Comparison of ENCODE assay signal across 14 cellular contexts in genomic region chr6:137820425-137820824, GRCh38. TPM values are rescaled to one million over a fixed set of nuclear protein-coding genes. Genes with fewer than 3 reads are reported as not detected.
DNase-seq lines count a peak whose midpoint lies in the region; ATAC-seq, FAIRE-seq and TF ChIP-seq lines count a peak whose summit lies in the region.
"Had no signal": no experiment of that assay in that cellular context is flagged by ENCODE, and none has a peak within 500 bp of the region (broad histone marks: within the 10 kb centered on the region; RNA-seq: fewer than 3 reads in every experiment).

No MANE protein-coding gene starts in this region.

- H3K36me3 ChIP-seq in pancreas, result no peaks in the 10 kb centered on the region

- DNase-seq in stimulated activated naive CD8-positive, alpha-beta T cell treated with anti-CD3 and anti-CD28 coated beads, Interleukin-15, Interleukin-2, amounts not matched to agents 100 U/mL and 50 U/mL, for 24 hours, result no peak
- DNase-seq in activated CD8-positive, alpha-beta T cell treated with anti-CD3 and anti-CD28 coated beads, Interleukin-2, amount 10 ng/mL, durations not matched to agents 7 days and 5 days, result no peak
- DNase-seq in fibroblast of pulmonary artery (ENCODE audit: low read depth) (peak; percentile 63), mesenteric fat pad (ENCODE audit: low spot score) (no peak), pancreas (no peak)
- DNase-seq in NK-92 treated with Interleukin-12 subunit alpha and Interleukin-12 subunit beta, amount 100 ng/mL, for 24 hours (lab: John Stamatoyannopoulos, UW), result no peak
- DNase-seq: HFFc6, NCI-H2029 treated with DMSO at 0.1 percent for 48 hours, Right ventricle myocardium superior had no signal

- no peak for FAIRE-seq in pancreas (lab: Jason Lieb, UNC)
- FAIRE-seq: islet of Langerhans had no signal

- no peaks in the 10 kb centered on the region for H3K9me3 ChIP-seq in pancreas

- no peaks in the 10 kb centered on the region for H3K9me3 Mint-ChIP-seq in stimulated activated naive CD8-positive, alpha-beta T cell treated with anti-CD3 and anti-CD28 coated beads, Interleukin-15, Interleukin-2, amounts not matched to agents 100 ng/mL and 50 ng/mL, for 24 hours
- H3K9me3 Mint-ChIP-seq in activated CD8-positive, alpha-beta T cell treated with anti-CD3 and anti-CD28 coated beads, Interleukin-2, amount 10 ng/mL, durations not matched to agents 7 days and 5 days (ENCODE audit: insufficient read depth), result no peaks in the 10 kb centered on the region
- H3K9me3 Mint-ChIP-seq: HFFc6, type B pancreatic cell had no signal

- peaks cover 96% of the 10 kb centered on the region for H3K4me1 Mint-ChIP-seq in stimulated activated naive CD8-positive, alpha-beta T cell treated with anti-CD3 and anti-CD28 coated beads, Interleukin-15, Interleukin-2, amounts not matched to agents 100 ng/mL and 50 ng/mL, for 24 hours (ENCODE audit: low read depth)
- peaks cover 82% of the 10 kb centered on the region for H3K4me1 Mint-ChIP-seq in activated CD8-positive, alpha-beta T cell treated with anti-CD3 and anti-CD28 coated beads, Interleukin-2, amount 10 ng/mL, durations not matched to agents 7 days and 5 days (ENCODE audit: low read depth)

- H3K4me1 ChIP-seq in pancreas, result no peaks in the 10 kb centered on the region

- 72 to 76% methylated on average over 2 of the region's 2 CpGs for WGBS in pancreas, 2 donors

- H3K27ac Mint-ChIP-seq in stimulated activated naive CD8-positive, alpha-beta T cell treated with anti-CD3 and anti-CD28 coated beads, Interleukin-15, Interleukin-2, amounts not matched to agents 100 ng/mL and 50 ng/mL, for 24 hours, result peak overlapping the region; percentile 88
- H3K27ac Mint-ChIP-seq in activated CD8-positive, alpha-beta T cell treated with anti-CD3 and anti-CD28 coated beads, Interleukin-2, amount 10 ng/mL, durations not matched to agents 7 days and 5 days, result peak overlapping the region; percentile 85
- H3K27ac Mint-ChIP-seq: HFFc6, progenitor cell of endocrine pancreas, type B pancreatic cell had no signal

- peaks cover 9% of the 10 kb centered on the region for H3K36me3 Mint-ChIP-seq in stimulated activated naive CD8-positive, alpha-beta T cell treated with anti-CD3 and anti-CD28 coated beads, Interleukin-15, Interleukin-2, amounts not matched to agents 100 ng/mL and 50 ng/mL, for 24 hours (ENCODE audit: low read depth)
- no peaks in the 10 kb centered on the region for H3K36me3 Mint-ChIP-seq in activated CD8-positive, alpha-beta T cell treated with anti-CD3 and anti-CD28 coated beads, Interleukin-2, amount 10 ng/mL, durations not matched to agents 7 days and 5 days (ENCODE audit: low read depth)
- H3K36me3 Mint-ChIP-seq: type B pancreatic cell had no signal

- ATAC-seq in stimulated activated naive CD8-positive, alpha-beta T cell treated with anti-CD3 and anti-CD28 coated beads, Interleukin-15, Interleukin-2, amounts not matched to agents 100 U/mL and 50 U/mL, for 24 hours, result no peak
- no peak for ATAC-seq in activated CD8-positive, alpha-beta T cell treated with anti-CD3 and anti-CD28 coated beads, Interleukin-2, amount 10 ng/mL, durations not matched to agents 7 days and 5 days
- ATAC-seq in HG02840 (IDR thresholded peaks at IDR 0.05; ENCODE audit: low FRiP score, unreplicated experiment) (no peak), pancreas (no peak)

- POLR2A ChIA-PET in activated CD8-positive, alpha-beta T cell treated with anti-CD3 and anti-CD28 coated beads, Interleukin-2, amount 10 ng/mL, durations not matched to agents 7 days and 5 days (lab: Charles Lee), result interaction anchor here (0.6 to 3.2 kb wide), 5 partner anchors 8 to 151 kb away, joined by 3 to 15 read pairs (median 3); partner anchors contain the start of gene TNFAIP3

- H3K4me3 ChIP-seq in fibroblast of pulmonary artery (replicated peaks; ENCODE audit: low read depth, low read length), result no peak overlapping the region
- no peak overlapping the region for H3K4me3 ChIP-seq in pancreas

- H3K27ac ChIP-seq in pancreas, result no peak overlapping the region

- H3K4me3 Mint-ChIP-seq in stimulated activated naive CD8-positive, alpha-beta T cell treated with anti-CD3 and anti-CD28 coated beads, Interleukin-15, Interleukin-2, amounts not matched to agents 100 ng/mL and 50 ng/mL, for 24 hours, result no peak overlapping the region
- H3K4me3 Mint-ChIP-seq in activated CD8-positive, alpha-beta T cell treated with anti-CD3 and anti-CD28 coated beads, Interleukin-2, amount 10 ng/mL, durations not matched to agents 7 days and 5 days, result no peak overlapping the region
- H3K4me3 Mint-ChIP-seq: HFFc6, type B pancreatic cell had no signal

- no peaks in the 10 kb centered on the region for H3K27me3 Mint-ChIP-seq in stimulated activated naive CD8-positive, alpha-beta T cell treated with anti-CD3 and anti-CD28 coated beads, Interleukin-15, Interleukin-2, amounts not matched to agents 100 ng/mL and 50 ng/mL, for 24 hours
- H3K27me3 Mint-ChIP-seq in activated CD8-positive, alpha-beta T cell treated with anti-CD3 and anti-CD28 coated beads, Interleukin-2, amount 10 ng/mL, durations not matched to agents 7 days and 5 days (ENCODE audit: low read depth), result no peaks in the 10 kb centered on the region
- H3K27me3 Mint-ChIP-seq: progenitor cell of endocrine pancreas had no signal

- TF ChIP-seq CTCF in fibroblast of pulmonary artery (IDR thresholded peaks at IDR 0.05; ENCODE audit: low read length, missing control alignments), result no peak
- no peak for TF ChIP-seq CTCF in pancreas (IDR thresholded peaks at IDR 0.05)

- CTCF ChIA-PET in activated CD8-positive, alpha-beta T cell treated with anti-CD3 and anti-CD28 coated beads, Interleukin-2, amount 10 ng/mL, durations not matched to agents 7 days and 5 days (lab: Charles Lee), result interaction anchor here (0.9 to 2.0 kb wide), 9 partner anchors 16 to 121 kb away, joined by 3 to 10 read pairs (median 4); partner anchors contain the start of gene TNFAIP3

- H3K27me3 ChIP-seq in pancreas, result no peaks in the 10 kb centered on the region

- intact Hi-C loops in pancreas (cut with DNase I), result no loop called here

RNA-seq across cellular contexts. Expression of gene TNFAIP3, which starts 46.6 kb away (rescaled TPM):
- total RNA-seq in activated CD8-positive, alpha-beta T cell treated with anti-CD3 and anti-CD28 coated beads, Interleukin-2, amount 10 ng/mL, durations not matched to agents 7 days and 5 days, result 10 to 100 TPM; 29.6 to 34.5 TPM
- total RNA-seq in mesenteric fat pad (187 TPM), pancreas (10 to 100 TPM in 5 of 6 donors, 1 to 10 TPM in 1; 9.3 to 59.2 (median 13.5) TPM)
- polyA plus RNA-seq in pancreas, result 10 to 100 TPM; 13.9 to 14.5 TPM
